Comparison of ENCODE assay signal across 17 cellular contexts in genomic region chr17:67388986-67389385, GRCh38. TPM values are rescaled to one million over a fixed set of nuclear protein-coding genes. Genes with fewer than 3 reads are reported as not detected.
DNase-seq lines count a peak whose midpoint lies in the region; ATAC-seq and TF ChIP-seq lines count a peak whose summit lies in the region.
"Had no signal": no experiment of that assay in that cellular context is flagged by ENCODE, and none has a peak within 500 bp of the region (broad histone marks: within the 10 kb centered on the region; RNA-seq: fewer than 3 reads in every experiment).

No MANE protein-coding gene starts in this region.

- H3F3A ChIP-seq in GM23338 (replicated peaks; ENCODE audit: low read depth): 0 out of 2 replicates have a peak, but pooled peaks cover 5% of the 10 kb centered on the region

- CTCF ChIA-PET in activated naive CD4-positive, alpha-beta T cell treated with anti-CD3 and anti-CD28 coated beads, Interleukin-2, amount 10 ng/mL, durations not matched to agents 7 days and 5 days (lab: Charles Lee): interaction anchor here (1.2 to 10.6 kb wide), 7 partner anchors 9 to 214 kb away, joined by 5 to 161 read pairs (median 8); partner anchors contain the start of gene PITPNC1

- H3K4me3 Mint-ChIP-seq in activated naive CD4-positive, alpha-beta T cell treated with anti-CD3 and anti-CD28 coated beads, Interleukin-2, amount 10 ng/mL, durations not matched to agents 7 days and 5 days: no peak overlapping the region
- no peak overlapping the region for H3K4me3 Mint-ChIP-seq in central memory CD8-positive, alpha-beta T cell
- no peak overlapping the region for H3K4me3 Mint-ChIP-seq in GM23338

- peaks cover 14% of the 10 kb centered on the region for H3K36me3 ChIP-seq in RWPE2 (ENCODE audit: low read depth)
- H3K36me3 ChIP-seq in GM23338 (ENCODE audit: insufficient read depth): no peaks in the 10 kb centered on the region
- H3K36me3 ChIP-seq: transverse colon had no signal

- no peaks in the 10 kb centered on the region for H3K9me3 Mint-ChIP-seq in activated naive CD4-positive, alpha-beta T cell treated with anti-CD3 and anti-CD28 coated beads, Interleukin-2, amount 10 ng/mL, durations not matched to agents 7 days and 5 days
- no peaks in the 10 kb centered on the region for H3K9me3 Mint-ChIP-seq in central memory CD8-positive, alpha-beta T cell
- no peaks in the 10 kb centered on the region for H3K9me3 Mint-ChIP-seq in GM23338

- no peaks in the 10 kb centered on the region for H3K9me3 ChIP-seq in RWPE2 (ENCODE audit: severe bottlenecking)
- H3K9me3 ChIP-seq: transverse colon had no signal

- no peaks in the 10 kb centered on the region for H3K9me2 ChIP-seq in GM23338 (ENCODE audit: insufficient read depth)

- H4K20me1 ChIP-seq in GM23338 (replicated peaks; ENCODE audit: insufficient read depth): peaks cover 20% of the 10 kb centered on the region; the same call in 1 of the 2 replicates

- peaks cover 26% of the 10 kb centered on the region for H3K4me1 ChIP-seq in RWPE2 (ENCODE audit: insufficient read depth, poor library complexity, severe bottlenecking)
- H3K4me1 ChIP-seq in GM23338 (ENCODE audit: insufficient read depth): 0 out of 2 replicates have a peak, but pooled peaks cover 8% of the 10 kb centered on the region
- H3K4me1 ChIP-seq: parathyroid adenoma had no signal

- no peaks in the 10 kb centered on the region for H3K27me3 Mint-ChIP-seq in activated naive CD4-positive, alpha-beta T cell treated with anti-CD3 and anti-CD28 coated beads, Interleukin-2, amount 10 ng/mL, durations not matched to agents 7 days and 5 days
- H3K27me3 Mint-ChIP-seq in central memory CD8-positive, alpha-beta T cell: no peaks in the 10 kb centered on the region
- H3K27me3 Mint-ChIP-seq in GM23338 (ENCODE audit: insufficient read depth, low read depth, poor library complexity): peaks cover 2% of the 10 kb centered on the region

- H3K79me2 ChIP-seq in GM23338 (replicated peaks; ENCODE audit: insufficient read depth): peaks cover 99% of the 10 kb centered on the region
- H3K79me2 ChIP-seq: parathyroid adenoma had no signal

- DNase-seq in activated naive CD4-positive, alpha-beta T cell treated with anti-CD3 and anti-CD28 coated beads, Interleukin-2, amount 10 ng/mL, durations not matched to agents 7 days and 5 days: no peak
- DNase-seq in activated naive CD4-positive, alpha-beta T cell treated with Interleukin-2 at 50 U/mL for 16 hours: no peak
- DNase-seq in RWPE2 (ENCODE audit: low spot score) (no peak), cortex of kidney (lab: John Stamatoyannopoulos, UW) (no peak), GM23338 (ENCODE audit: low spot score) (no peak)
- no peak for DNase-seq in central memory CD8-positive, alpha-beta T cell (ENCODE audit: low spot score in 2 of 2)
- peak; percentile 20 for DNase-seq in stimulated activated CD8-positive, alpha-beta memory T cell treated with anti-CD3 and anti-CD28 coated beads, Interleukin-4, amount 100 ng/mL, for 48 hours
- DNase-seq in effector CD4-positive, alpha-beta T cell: no peak
- DNase-seq: GF-D8; mammary epithelial cell; NCI-H1092 treated with DMSO at 0.1 percent for 48 hours; NCI-H510A; stimulated activated naive CD4-positive, alpha-beta T cell treated with Interleukin-2 at 50 U/mL for 16 hours; SW 1271; transverse colon had no signal

- H3K27me3 ChIP-seq in RWPE2 (ENCODE audit: insufficient read depth, poor library complexity, severe bottlenecking) (no peaks in the 10 kb centered on the region), GM23338 (ENCODE audit: insufficient read depth) (no peaks in the 10 kb centered on the region)
- H3K27me3 ChIP-seq: transverse colon had no signal

- peaks cover 69% of the 10 kb centered on the region for H3K4me1 Mint-ChIP-seq in activated naive CD4-positive, alpha-beta T cell treated with anti-CD3 and anti-CD28 coated beads, Interleukin-2, amount 10 ng/mL, durations not matched to agents 7 days and 5 days
- peaks cover 62% of the 10 kb centered on the region for H3K4me1 Mint-ChIP-seq in central memory CD8-positive, alpha-beta T cell
- H3K4me1 Mint-ChIP-seq in GM23338: peaks cover 17% of the 10 kb centered on the region

- H3K36me3 Mint-ChIP-seq in activated naive CD4-positive, alpha-beta T cell treated with anti-CD3 and anti-CD28 coated beads, Interleukin-2, amount 10 ng/mL, durations not matched to agents 7 days and 5 days: peaks cover 32% of the 10 kb centered on the region
- peaks cover 22% of the 10 kb centered on the region for H3K36me3 Mint-ChIP-seq in central memory CD8-positive, alpha-beta T cell (ENCODE audit: insufficient read depth)
- H3K36me3 Mint-ChIP-seq in GM23338 (ENCODE audit: low read depth): peaks cover 16% of the 10 kb centered on the region

- no peak for ATAC-seq in RWPE2 (ENCODE audit: low read depth)
- ATAC-seq in central memory CD8-positive, alpha-beta T cell (replicated peaks; ENCODE audit: extremely low read depth, poor library complexity, severe bottlenecking): no peak
- ATAC-seq in GM23338: no peak
- ATAC-seq: sciatic nerve had no signal

- peak overlapping the region; percentile 88 for H3K27ac ChIP-seq in RWPE2 (ENCODE audit: poor library complexity, severe bottlenecking)
- H3K27ac ChIP-seq in GM23338 (ENCODE audit: low read depth): no peak overlapping the region
- H3K27ac ChIP-seq: parathyroid adenoma had no signal

- no peak for TF ChIP-seq CTCF in RWPE2 (IDR thresholded peaks at IDR 0.05; ENCODE audit: poor library complexity, severe bottlenecking)
- no peak for TF ChIP-seq CTCF in GM23338 (conservative IDR thresholded peaks at IDR 0.05; ENCODE audit: low read depth in 2 of 2)

- peak overlapping the region; percentile 87 for H3K27ac Mint-ChIP-seq in activated naive CD4-positive, alpha-beta T cell treated with anti-CD3 and anti-CD28 coated beads, Interleukin-2, amount 10 ng/mL, durations not matched to agents 7 days and 5 days
- H3K27ac Mint-ChIP-seq in central memory CD8-positive, alpha-beta T cell (ENCODE audit: low read depth): peak overlapping the region; percentile 90
- H3K27ac Mint-ChIP-seq in GM23338: no peak overlapping the region

- no peak overlapping the region for H2AFZ ChIP-seq in GM23338
- H2AFZ ChIP-seq: parathyroid adenoma had no signal

- no peak overlapping the region for H3K4me3 ChIP-seq in RWPE2 (ENCODE audit: severe bottlenecking)
- H3K4me3 ChIP-seq in GM23338: no peak overlapping the region
- H3K4me3 ChIP-seq: transverse colon had no signal

- no peak overlapping the region for H3K4me2 ChIP-seq in GM23338

RNA-seq across cellular contexts. Expression of gene PITPNC1, which starts 11.9 kb away (rescaled TPM):
- total RNA-seq in GM23338 (2014; rRNA removed; shearing (Covaris generic)): 22.8 and 32.6 TPM in 2 replicates
- 21.6 and 23.0 TPM in 2 replicates for polyA plus RNA-seq in GM23338 (2016; fragmentation: Nextera tagmentation; extraction: Ambion mirVana)

RNA-seq across cellular contexts. Expression of gene PSMD12, which starts 22.6 kb away (rescaled TPM):
- 67.1 and 73.7 TPM in 2 replicates for total RNA-seq in GM23338 (2014; rRNA removed; shearing (Covaris generic))
- 130 and 146 TPM in 2 replicates for polyA plus RNA-seq in GM23338 (2016; fragmentation: Nextera tagmentation; extraction: Ambion mirVana)
